In the genomic region with DNA sequence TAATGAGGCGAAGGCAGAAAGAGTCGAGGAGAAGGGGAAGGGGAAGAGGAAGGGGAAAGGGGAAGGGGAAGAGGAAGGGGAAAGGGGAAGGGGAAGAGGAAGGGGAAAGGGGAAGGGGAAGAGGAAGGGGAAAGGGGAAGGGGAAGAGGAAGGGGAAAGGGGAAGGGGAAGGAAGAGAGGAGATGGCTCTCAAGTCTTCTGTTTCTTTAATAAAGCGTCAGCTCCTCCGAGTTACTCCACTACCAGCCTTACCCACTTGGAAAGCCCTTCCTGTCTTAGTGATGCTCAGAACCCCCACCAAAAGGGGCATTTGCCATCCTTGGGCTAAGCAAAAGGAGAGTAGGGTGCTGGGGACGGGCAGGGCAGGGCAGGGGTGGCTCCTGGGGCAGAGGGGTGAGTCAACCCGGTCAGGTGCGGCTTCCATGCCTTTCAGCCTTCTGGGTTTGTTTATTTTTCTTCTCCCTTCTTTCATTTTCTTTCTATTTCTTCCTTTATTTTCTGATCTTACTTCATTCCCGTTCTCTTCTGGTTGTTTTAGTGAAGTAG, we compare ENCODE assay signal across 9 cellular contexts. TPM values are rescaled to one million over a fixed set of nuclear protein-coding genes. Genes with fewer than 3 reads are reported as not detected.
DNase-seq lines count a peak whose midpoint lies in the region; ATAC-seq and TF ChIP-seq lines count a peak whose summit lies in the region.
"Had no signal": no experiment of that assay in that cellular context is flagged by ENCODE, and none has a peak within 500 bp of the region (broad histone marks: within the 10 kb centered on the region; RNA-seq: fewer than 3 reads in every experiment).

No MANE protein-coding gene starts in this region.

- 35 to 57% (median 42%) methylated on average over 8 of the region's 8 CpGs for WGBS in spleen, 5 donors

- intact Hi-C loops in left colon (cut with DNase I, micrococcal nuclease), result no loop called here
- intact Hi-C loops in spleen (cut with DNase I; ENCODE audit: low total_unique reads), result no loop called here

- H3K27ac ChIP-seq in HUES6 (ENCODE audit: low read depth, low read length) (no peak overlapping the region), spleen (peak overlapping the region in 5 of 8 donors; percentile 77 to 87 (median 84))
- H3K27ac ChIP-seq: RWPE1 had no signal

- DNase-seq in activated T-cell treated with anti-CD3 and anti-CD28 coated beads, Interleukin-2, amount 50 U/mL, for 48 hours, result peak; percentile 21
- peak; percentile 23 to 40 for DNase-seq in left colon
- DNase-seq in spleen, result no peak
- no peak for DNase-seq in NCI-H69 (lab: John Stamatoyannopoulos, UW)
- DNase-seq in AG20443 (ENCODE audit: low spot score), result no peak
- DNase-seq: GOT3 had no signal

- H3K27me3 ChIP-seq in HUES6 (ENCODE audit: control insufficient read depth, insufficient read depth, low read length) (peaks cover 56% of the 10 kb centered on the region), spleen (replicated peaks in 1 of 7) (peaks cover 0 to 34% (median 13%) of the 10 kb centered on the region in 7 donors)

- H3K9ac ChIP-seq in HUES6 (ENCODE audit: low read length), result no peak overlapping the region

- H3K36me3 ChIP-seq in HUES6 (ENCODE audit: control insufficient read depth, insufficient read depth, low read length) (no peaks in the 10 kb centered on the region), spleen (no peaks in the 10 kb centered on the region)

- H3K4me1 ChIP-seq in HUES6 (ENCODE audit: control insufficient read depth, insufficient read depth, low read length) (peaks cover 29% of the 10 kb centered on the region), spleen (peaks cover 0 to 51% (median 16%) of the 10 kb centered on the region in 6 donors)

- H3K4me3 ChIP-seq in HUES6 (ENCODE audit: low read depth, low read length) (peak overlapping the region; percentile 72), spleen (peak overlapping the region in 6 of 8 donors; percentile 47 to 76 (median 55))

- H3K9me3 ChIP-seq in HUES6 (ENCODE audit: control insufficient read depth, insufficient read depth, low read depth, low read length), result peaks cover 8% of the 10 kb centered on the region; the same call in 1 of the 2 replicates
- peaks cover 0 to 8% (median 0%) of the 10 kb centered on the region in 8 donors for H3K9me3 ChIP-seq in spleen

- no peak for TF ChIP-seq CTCF in spleen (IDR thresholded peaks at IDR 0.05 in 8 of 11, conservative IDR thresholded peaks at IDR 0.05 in 3 of 11)

- no peak for TF ChIP-seq POLR2A in spleen (IDR thresholded peaks at IDR 0.05)

- ATAC-seq in left colon (peak; percentile 16), GM21515 (IDR thresholded peaks at IDR 0.05; ENCODE audit: unreplicated experiment) (no peak)

RNA-seq across cellular contexts. Expression of a gene that starts 0.5 kb away (rescaled TPM):
- total RNA-seq in left colon, result 100 to 1,000 TPM; 170 to 205 TPM
- total RNA-seq in spleen, result 100 to 1,000 TPM in 2 of 7 donors, 10 to 100 TPM in 5; 53.4 to 189 (median 85.1) TPM
- polyA plus RNA-seq in spleen, result 10 to 100 TPM in 1 of 3 donors, 1 to 10 TPM in 2; 2.8 to 10.6 (median 5.8) TPM

Comparison
In these comparisons a context has a peak if more than half of its experiments do, and no peak if none do; other contexts are left out.
1. DNase-seq: peak in activated T-cell treated with anti-CD3 and anti-CD28 coated beads, Interleukin-2, amount 50 U/mL, for 48 hours (2 of 2) and left colon (2 of 2); none in spleen (single experiment), NCI-H69 (single experiment) and AG20443 (single experiment).